8 cellular contexts compared by ENCODE assay signal in genomic region chr19:46955114-46955812, GRCh38.
DNase-seq lines count a peak whose midpoint lies in the region; ATAC-seq and TF ChIP-seq lines count a peak whose summit lies in the region.

No MANE protein-coding gene starts in this region.

- H3K9me3 Mint-ChIP-seq in immature natural killer cell: no peaks in the 10 kb centered on the region

- H3K4me1 Mint-ChIP-seq in immature natural killer cell: peaks cover 79 to 80% of the 10 kb centered on the region in 2 donors

- peaks cover 0 to 4% (median 3%) of the 10 kb centered on the region in 3 donors for H3K27me3 Mint-ChIP-seq in immature natural killer cell (ENCODE audit: low read depth in 3 of 3)

- H3K27ac Mint-ChIP-seq in immature natural killer cell: peak overlapping the region; percentile 91 to 97 (median 94)

- peak; percentile 68 for DNase-seq in CD1c-positive myeloid dendritic cell (ENCODE audit: extremely low spot score)
- peak; percentile 50 for DNase-seq in LHCN-M2 (ENCODE audit: low read depth)
- peak; percentile 23 for DNase-seq in activated T-cell treated with anti-CD3 and anti-CD28 coated beads for 4 hours
- peak; percentile 57 to 65 (median 57) for DNase-seq in immature natural killer cell
- no peak for DNase-seq in suprapubic skin (ENCODE audit: low spot score in 2 of 2)
- DNase-seq in ascending aorta (ENCODE audit: low spot score in 2 of 2): no peak

- H3K27me3 ChIP-seq in suprapubic skin (no peaks in the 10 kb centered on the region), ascending aorta (no peaks in the 10 kb centered on the region)

- TF ChIP-seq CTCF in suprapubic skin (IDR thresholded peaks at IDR 0.05) (no peak), ascending aorta (IDR thresholded peaks at IDR 0.05) (no peak)

- 53% methylated on average over 9 of the region's 9 CpGs for WGBS in suprapubic skin

- H3K4me3 Mint-ChIP-seq in immature natural killer cell: peak overlapping the region; percentile 74 to 92 (median 85)

- no peak for TF ChIP-seq POLR2A in suprapubic skin (IDR thresholded peaks at IDR 0.05)

- no peak for TF ChIP-seq EP300 in suprapubic skin (IDR thresholded peaks at IDR 0.05)

- H3K4me1 ChIP-seq in suprapubic skin: peaks cover 48% of the 10 kb centered on the region
- H3K4me1 ChIP-seq in ascending aorta: peaks cover 0 to 31% of the 10 kb centered on the region in 2 donors

- H3K4me3 ChIP-seq in suprapubic skin: peak overlapping the region; percentile 1
- no peak overlapping the region for H3K4me3 ChIP-seq in ascending aorta

- intact Hi-C loops in ascending aorta (cut with DNase I): no loop called here

- H3K36me3 ChIP-seq in suprapubic skin: peaks cover 2% of the 10 kb centered on the region
- H3K36me3 ChIP-seq in ascending aorta: no peaks in the 10 kb centered on the region

- H3K9me3 ChIP-seq in suprapubic skin (no peaks in the 10 kb centered on the region), ascending aorta (no peaks in the 10 kb centered on the region)

- H3K27ac ChIP-seq in suprapubic skin (peak overlapping the region; percentile 35), ascending aorta (peak overlapping the region in 1 of 2 donors; percentile 37)

- peaks cover 4 to 10% (median 7%) of the 10 kb centered on the region in 3 donors for H3K36me3 Mint-ChIP-seq in immature natural killer cell

- no peak for ATAC-seq in GM19467 (IDR thresholded peaks at IDR 0.05; ENCODE audit: unreplicated experiment)
- no peak for ATAC-seq in HG03139 (IDR thresholded peaks at IDR 0.05; ENCODE audit: unreplicated experiment)

Comparison
In these comparisons a context has a peak if more than half of its experiments do, and no peak if none do; other contexts are left out.
1. DNase-seq: peak in CD1c-positive myeloid dendritic cell (single experiment), LHCN-M2 (single experiment), activated T-cell treated with anti-CD3 and anti-CD28 coated beads for 4 hours (single experiment) and immature natural killer cell (3 of 3); none in suprapubic skin (0 of 2) and ascending aorta (0 of 2).